In genomic region chr16:81478876-81479496, GRCh38 we compare ENCODE assay signal across 1 cellular context.
TF ChIP-seq lines count a peak whose summit lies in the region.

No MANE protein-coding gene starts in this region.

TF ChIP-seq in K562, 482 proteins besides CTCF, POLR2A, EP300 and RAD21 (continued from another document):
- no peak for TF ChIP-seq MGA (IDR thresholded peaks at IDR 0.05)
- no peak for TF ChIP-seq TARDBP (IDR thresholded peaks at IDR 0.05)
- no peak for TF ChIP-seq XRCC3 (IDR thresholded peaks at IDR 0.05)
- 0 out of 2 replicates have a peak, but pooled peaks have one; percentile 12 for TF ChIP-seq POLR2G (IDR thresholded peaks at IDR 0.05; ENCODE audit: low read depth, low read length)
- no peak for TF ChIP-seq CEBPG (CRISPR knock-in tag; IDR thresholded peaks at IDR 0.05)
- TF ChIP-seq CEBPG (tag; conservative IDR thresholded peaks at IDR 0.05 in 1 of 2, IDR thresholded peaks at IDR 0.05 in 1 of 2): peak; percentile 28 to 30; a peak in 2 of 4 replicates
- no peak for TF ChIP-seq ZBTB12 (CRISPR knock-in tag; IDR thresholded peaks at IDR 0.05)
- no peak for TF ChIP-seq CEBPZ (IDR thresholded peaks at IDR 0.05; ENCODE audit: borderline replicate concordance, low read depth, low read length)
- TF ChIP-seq MLX (CRISPR knock-in tag; conservative IDR thresholded peaks at IDR 0.05): no peak
